ENCODE assay signal across 9 cellular contexts in the genomic region with DNA sequence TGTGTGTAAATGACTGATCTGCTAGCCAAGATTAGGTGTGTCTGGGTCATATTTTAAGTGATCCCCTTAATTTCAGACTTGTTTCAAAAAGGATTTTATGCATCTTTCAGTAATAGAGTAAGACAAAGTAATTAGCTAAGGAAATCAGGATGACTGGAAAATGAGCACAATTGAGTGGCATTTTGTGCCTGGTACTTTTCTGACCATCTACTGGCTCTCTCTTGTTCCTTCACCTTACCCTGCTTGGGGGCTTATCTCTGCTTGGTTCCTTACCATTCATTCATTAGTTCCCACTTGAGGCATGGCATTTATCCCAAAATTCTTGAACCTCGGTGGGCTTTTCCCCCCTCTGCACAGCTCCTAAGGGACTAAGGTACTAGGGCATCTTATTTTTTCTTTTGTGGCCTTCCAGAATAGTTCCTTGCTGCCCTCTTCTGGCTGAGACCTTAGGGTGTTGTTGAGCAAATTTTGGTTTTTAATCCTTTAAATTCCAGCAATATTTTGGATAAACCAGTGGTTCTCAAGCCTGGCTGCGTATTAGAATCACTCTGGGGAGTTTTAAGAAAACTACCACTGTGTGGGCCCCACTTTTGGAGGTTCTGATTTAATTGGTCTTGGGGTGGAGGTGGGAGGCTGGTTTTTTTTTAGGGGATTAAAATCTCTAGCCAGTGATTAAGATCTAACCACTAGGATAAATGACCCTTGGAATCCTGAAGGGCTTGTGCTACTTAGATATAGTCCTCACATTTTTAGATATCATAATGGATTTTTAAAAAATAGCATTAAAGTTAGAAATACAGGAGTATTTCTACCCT. TPM values are rescaled to one million over a fixed set of nuclear protein-coding genes. Genes with fewer than 3 reads are reported as not detected.
DNase-seq lines count a peak whose midpoint lies in the region; ATAC-seq, FAIRE-seq and TF ChIP-seq lines count a peak whose summit lies in the region.
"Had no signal": no experiment of that assay in that cellular context is flagged by ENCODE, and none has a peak within 500 bp of the region (broad histone marks: within the 10 kb centered on the region; RNA-seq: fewer than 3 reads in every experiment).

No MANE protein-coding gene starts in this region.

- WGBS in testis, 2 donors, result 42 to 46% methylated on average over 2 of the region's 2 CpGs

- DNase-seq in stimulated activated CD4-positive, alpha-beta T cell treated with anti-CD3 and anti-CD28 coated beads, Interleukin-4, amount 100 ng/mL, for 24 hours, result peak; percentile 7
- no peak for DNase-seq in stimulated activated CD4-positive, alpha-beta T cell treated with anti-CD3 and anti-CD28 coated beads, Interleukin-4, amount 100 ng/mL, for 4 hours
- peak; percentile 8 for DNase-seq in HTR-8/SVneo (ENCODE audit: insufficient read length, low spot score)
- DNase-seq in left ventricle myocardium inferior, result no peak
- no peak for DNase-seq in testis

- H3K4me3 ChIP-seq in WI38 (ENCODE audit: low read depth, low read length), result no peak overlapping the region
- H3K4me3 ChIP-seq in left ventricle myocardium inferior, result no peak overlapping the region
- H3K4me3 ChIP-seq in testis, result no peak overlapping the region

- H3K27ac ChIP-seq in left ventricle myocardium inferior (replicated peaks) (no peak overlapping the region), testis (no peak overlapping the region)

- TF ChIP-seq CTCF in WI38 (IDR thresholded peaks at IDR 0.05; ENCODE audit: low read depth, low read length) (peak; percentile 61), left ventricle myocardium inferior (IDR thresholded peaks at IDR 0.05; ENCODE audit: borderline replicate concordance) (peak; percentile 74), testis (IDR thresholded peaks at IDR 0.05) (peak; percentile 10 to 42 (median 35))

- no peaks in the 10 kb centered on the region for H3K36me3 ChIP-seq in left ventricle myocardium inferior
- H3K36me3 ChIP-seq in testis (ENCODE audit: low read depth, missing control alignments), result no peaks in the 10 kb centered on the region

- H3K9me3 ChIP-seq in left ventricle myocardium inferior (replicated peaks), result no peaks in the 10 kb centered on the region
- no peaks in the 10 kb centered on the region for H3K9me3 ChIP-seq in testis

- ATAC-seq in GM19452 (IDR thresholded peaks at IDR 0.05; ENCODE audit: unreplicated experiment) (no peak), HG03354 (IDR thresholded peaks at IDR 0.05; ENCODE audit: poor library complexity, severe bottlenecking, unreplicated experiment) (no peak)
- ATAC-seq: stimulated activated naive CD8-positive, alpha-beta T cell treated with anti-CD3 and anti-CD28 coated beads, Interleukin-15, amount 100 ng/mL, for 72 hours had no signal

- no peak for FAIRE-seq in HTR-8/SVneo (lab: Jason Lieb, UNC)

- TF ChIP-seq POLR2A in testis (IDR thresholded peaks at IDR 0.05), result no peak

- H3K4me1 ChIP-seq in left ventricle myocardium inferior (no peaks in the 10 kb centered on the region), testis (no peaks in the 10 kb centered on the region)

- intact Hi-C loops in left ventricle myocardium inferior (cut with micrococcal nuclease), result loop anchor here (2.0 kb wide), 1 partner anchor 132 kb away; no protein-coding TSS in a partner anchor
- intact Hi-C loops in testis (cut with DNase I; ENCODE audit: low total_unique reads), result loop anchor here (10.0 kb wide), 1 partner anchor 130 kb away; no protein-coding TSS in a partner anchor

- H3K27me3 ChIP-seq in left ventricle myocardium inferior (ENCODE audit: low read depth) (no peaks in the 10 kb centered on the region), testis (no peaks in the 10 kb centered on the region)

RNA-seq across cellular contexts. Expression of gene HS2ST1, which starts 50.8 kb away (rescaled TPM):
- total RNA-seq in left ventricle myocardium inferior (12.6 TPM), testis (10 to 100 TPM; 12.8 to 22.4 TPM)
- polyA plus RNA-seq in testis (ENCODE audit: insufficient read depth, low read depth, low replicate concordance), result 21.1 TPM

RNA-seq across cellular contexts. Expression of gene SELENOF, which starts 51.3 kb away (rescaled TPM):
- total RNA-seq in left ventricle myocardium inferior (67.0 TPM), testis (100 to 1,000 TPM; 106 to 115 TPM)
- 218 TPM for polyA plus RNA-seq in testis (ENCODE audit: insufficient read depth, low read depth, low replicate concordance)

Comparison
In these comparisons a context has a peak if more than half of its experiments do, and no peak if none do; other contexts are left out.
1. DNase-seq: peak in stimulated activated CD4-positive, alpha-beta T cell treated with anti-CD3 and anti-CD28 coated beads, Interleukin-4, amount 100 ng/mL, for 24 hours (single experiment) and HTR-8/SVneo (single experiment); none in stimulated activated CD4-positive, alpha-beta T cell treated with anti-CD3 and anti-CD28 coated beads, Interleukin-4, amount 100 ng/mL, for 4 hours (0 of 2), left ventricle myocardium inferior (single experiment) and testis (single experiment).
2. Peak in every context shown above with its lines, with median percentiles within 50 percentile points of each other: CTCF ChIP-seq.